ENCODE assay signal across 27 cellular contexts in genomic region chr19:45489216-45489855, GRCh38. TPM values are rescaled to one million over a fixed set of nuclear protein-coding genes. Genes with fewer than 3 reads are reported as not detected.
"Had no signal": no experiment of that assay in that cellular context is flagged by ENCODE, and none has a peak within 500 bp of the region (broad histone marks: within the 10 kb centered on the region; RNA-seq: fewer than 3 reads in every experiment).

No MANE protein-coding gene starts in this region.

- H3K27me3 ChIP-seq: hepatocyte, pancreas, testis, thyroid gland, transverse colon, upper lobe of left lung had no signal

- H3K27ac Mint-ChIP-seq: mesothelial cell of epicardium, natural killer cell had no signal

- H3K36me3 ChIP-seq: left ventricle myocardium inferior, pancreas, prostate gland, thyroid gland, transverse colon, upper lobe of left lung had no signal

- H3K36me3 Mint-ChIP-seq: mesothelial cell of epicardium; naive B cell; natural killer cell; stimulated activated naive B cell treated with anti-CD40 and anti-IgM and Interleukin-4, amounts not matched to agents 10 μg/mL and 1 μg/mL and 100 μg/mL, for 72 hours had no signal

- H3K27ac ChIP-seq: hepatocyte, left ventricle myocardium inferior, pancreas, prostate gland, skin epidermis, stomach, testis, thyroid gland, transverse colon, upper lobe of left lung had no signal

- DNase-seq: islet precursor cell; left ventricle myocardium inferior; mesendoderm; naive B cell; natural killer cell; nucleus accumbens; pancreas; retina; stimulated activated CD4-positive, alpha-beta T cell treated with anti-CD3 and anti-CD28 coated beads, Interleukin-12 subunit alpha, Interleukin-12 subunit beta, amount 100 ng/mL, for 4 hours; stimulated activated CD4-positive, alpha-beta T cell treated with anti-CD3 and anti-CD28 coated beads, Interleukin-15, amount 100 ng/mL, for 24 hours; stimulated activated CD4-positive, alpha-beta T cell treated with anti-CD3 and anti-CD28 coated beads, Interleukin-2, amount 100 ng/mL, for 24 hours; stimulated activated CD4-positive, alpha-beta T cell treated with anti-CD3 and anti-CD28 coated beads, Interleukin-4, amount 100 ng/mL, for 1 hour; stimulated activated naive B cell treated with anti-CD40 and anti-IgM and Interleukin-4, amounts not matched to agents 10 μg/mL and 1 μg/mL and 100 μg/mL, for 72 hours; stimulated activated naive CD8-positive, alpha-beta T cell treated with anti-CD3 and anti-CD28 coated beads, Interleukin-15, Interleukin-2, amounts not matched to agents 100 U/mL and 50 U/mL, for 24 hours; stomach; testis; thyroid gland; transverse colon had no signal

- H3K9me3 Mint-ChIP-seq: mesothelial cell of epicardium; naive B cell; natural killer cell; stimulated activated naive B cell treated with anti-CD40 and anti-IgM and Interleukin-4, amounts not matched to agents 10 μg/mL and 1 μg/mL and 100 μg/mL, for 72 hours had no signal

- H3K4me1 ChIP-seq: prostate gland had no signal

- H3K9me3 ChIP-seq: left ventricle myocardium inferior, pancreas, prostate gland, stomach, testis, thyroid gland, transverse colon, upper lobe of left lung had no signal

- H3K4me3 ChIP-seq: hepatocyte, left ventricle myocardium inferior, lung, pancreas, prostate gland, skin epidermis, stomach, testis, thyroid gland, transverse colon, upper lobe of left lung had no signal

- ATAC-seq: natural killer cell; pancreas; right cardiac atrium; sciatic nerve; stimulated activated naive B cell treated with anti-CD40 and anti-IgM and Interleukin-4, amounts not matched to agents 10 μg/mL and 1 μg/mL and 100 μg/mL, for 72 hours; stimulated activated naive CD8-positive, alpha-beta T cell treated with anti-CD3 and anti-CD28 coated beads, Interleukin-15, Interleukin-2, amounts not matched to agents 100 U/mL and 50 U/mL, for 24 hours had no signal

- H3K4me3 Mint-ChIP-seq: mesothelial cell of epicardium; naive B cell; natural killer cell; stimulated activated naive B cell treated with anti-CD40 and anti-IgM and Interleukin-4, amounts not matched to agents 10 μg/mL and 1 μg/mL and 100 μg/mL, for 72 hours had no signal

RNA-seq across cellular contexts. Expression of gene PPM1N, which starts 8.9 kb away (rescaled TPM):
- total RNA-seq: kidney epithelial cell had no signal
